In genomic region chr1:214638997-214639396, GRCh38 we compare ENCODE assay signal across 20 cellular contexts. TPM values are rescaled to one million over a fixed set of nuclear protein-coding genes. Genes with fewer than 3 reads are reported as not detected.
DNase-seq lines count a peak whose midpoint lies in the region; ATAC-seq lines count a peak whose summit lies in the region.
"Had no signal": no experiment of that assay in that cellular context is flagged by ENCODE, and none has a peak within 500 bp of the region (broad histone marks: within the 10 kb centered on the region; RNA-seq: fewer than 3 reads in every experiment).

No MANE protein-coding gene starts in this region.

- H3K9me3 ChIP-seq in mesenchymal stem cell (ENCODE audit: control insufficient read depth, low read length): no peaks in the 10 kb centered on the region

- H4K91ac ChIP-seq in mesenchymal stem cell (ENCODE audit: low read length): no peak overlapping the region

- no peak overlapping the region for H2AK5ac ChIP-seq in mesenchymal stem cell (ENCODE audit: low read length, severe bottlenecking)

- H2BK12ac ChIP-seq in mesenchymal stem cell (ENCODE audit: low read length in 2 of 2): peak overlapping the region in 1 of 2 experiments; percentile 29

- no peak overlapping the region for H3K4me3 ChIP-seq in mesenchymal stem cell (ENCODE audit: insufficient read depth in 1 of 2, low read depth in 1 of 2, low read length in 2 of 2)
- H3K4me3 ChIP-seq: GM23248 had no signal

- no peak overlapping the region for H3K4me2 ChIP-seq in mesenchymal stem cell (ENCODE audit: low read length, poor library complexity, severe bottlenecking)

- H3K18ac ChIP-seq in mesenchymal stem cell (ENCODE audit: low read depth in 1 of 2, low read length in 2 of 2): no peak overlapping the region

- DNase-seq in activated naive CD8-positive, alpha-beta T cell treated with anti-CD3 and anti-CD28 coated beads for 36 hours: no peak
- DNase-seq in ELR (ENCODE audit: low read depth): peak; percentile 42
- peak; percentile 48 for DNase-seq in amniotic epithelial cell (ENCODE audit: low read depth)
- DNase-seq in mesenchymal stem cell: peak; percentile 46
- DNase-seq in AG08395 (ENCODE audit: low spot score): no peak
- DNase-seq in cerebellar cortex (ENCODE audit: low spot score): no peak
- DNase-seq: AML-193, Calu3, DMS53, GM23248, HCEC 1CT, NCI-H2029, NCI-H2171 treated with DMSO at 0.1 percent for 48 hours, NCI-H510A, NCI-H774, RPMI8226, SIG-M5 had no signal

- H3K27ac Mint-ChIP-seq in activated naive CD8-positive, alpha-beta T cell: peak overlapping the region; percentile 55
- no peak overlapping the region for H3K27ac Mint-ChIP-seq in activated naive CD8-positive, alpha-beta T cell treated with anti-CD3 and anti-CD28 coated beads for 36 hours

- peaks cover 16% of the 10 kb centered on the region for H3K79me1 ChIP-seq in mesenchymal stem cell (replicated peaks; ENCODE audit: low read length, poor library complexity, severe bottlenecking)

- no peak overlapping the region for H2AFZ ChIP-seq in mesenchymal stem cell (ENCODE audit: low read depth, low read length)
- H2AFZ ChIP-seq: GM23248 had no signal

- no peak overlapping the region for H3K23ac ChIP-seq in mesenchymal stem cell (ENCODE audit: low read length in 2 of 2)

- no peak overlapping the region for H2BK15ac ChIP-seq in mesenchymal stem cell (ENCODE audit: low read depth, poor library complexity, severe bottlenecking)

- H3K27me3 Mint-ChIP-seq in activated naive CD8-positive, alpha-beta T cell: no peaks in the 10 kb centered on the region
- H3K27me3 Mint-ChIP-seq in activated naive CD8-positive, alpha-beta T cell treated with anti-CD3 and anti-CD28 coated beads for 36 hours: no peaks in the 10 kb centered on the region

- ATAC-seq in HG03521 (IDR thresholded peaks at IDR 0.05; ENCODE audit: unreplicated experiment): no peak

- H3K4me1 ChIP-seq in mesenchymal stem cell (ENCODE audit: control insufficient read depth, insufficient read depth, low read depth, low read length): no peaks in the 10 kb centered on the region

- H3K4ac ChIP-seq in mesenchymal stem cell (ENCODE audit: low read depth in 1 of 2, low read length in 2 of 2): peak overlapping the region in 1 of 2 experiments; percentile 2

- H3K14ac ChIP-seq in mesenchymal stem cell (ENCODE audit: low read length in 2 of 2): no peak overlapping the region

- H3K36me3 Mint-ChIP-seq in activated naive CD8-positive, alpha-beta T cell: no peaks in the 10 kb centered on the region
- peaks cover 32% of the 10 kb centered on the region for H3K36me3 Mint-ChIP-seq in activated naive CD8-positive, alpha-beta T cell treated with anti-CD3 and anti-CD28 coated beads for 36 hours

- peaks cover 3% of the 10 kb centered on the region for H3K4me1 Mint-ChIP-seq in activated naive CD8-positive, alpha-beta T cell (ENCODE audit: low read depth)
- peaks cover 26% of the 10 kb centered on the region for H3K4me1 Mint-ChIP-seq in activated naive CD8-positive, alpha-beta T cell treated with anti-CD3 and anti-CD28 coated beads for 36 hours

- H3K9me3 Mint-ChIP-seq in activated naive CD8-positive, alpha-beta T cell (ENCODE audit: low read depth): no peaks in the 10 kb centered on the region
- H3K9me3 Mint-ChIP-seq in activated naive CD8-positive, alpha-beta T cell treated with anti-CD3 and anti-CD28 coated beads for 36 hours: peaks cover 2% of the 10 kb centered on the region

- H3K36me3 ChIP-seq in mesenchymal stem cell (ENCODE audit: control insufficient read depth in 1 of 2, insufficient read depth in 2 of 2, low read depth in 1 of 2, low read length in 2 of 2): peaks cover 0 to 12% of the 10 kb centered on the region in 2 experiments

- no peaks in the 10 kb centered on the region for H3K27me3 ChIP-seq in mesenchymal stem cell (ENCODE audit: control insufficient read depth in 1 of 2, insufficient read depth in 1 of 2, low read length in 2 of 2)

- no peak overlapping the region for H3K27ac ChIP-seq in mesenchymal stem cell (ENCODE audit: low read length, poor library complexity, severe bottlenecking)
- H3K27ac ChIP-seq: GM23248, HL-60 had no signal

- no peak overlapping the region for H3K9ac ChIP-seq in mesenchymal stem cell (ENCODE audit: low read length)
- H3K9ac ChIP-seq: GM23248 had no signal

- no peak overlapping the region for H4K8ac ChIP-seq in mesenchymal stem cell (ENCODE audit: low read length)

- WGBS in mesenchymal stem cell: 34% methylated on average over 2 of the region's 3 CpGs

- no peak overlapping the region for H2BK5ac ChIP-seq in mesenchymal stem cell (ENCODE audit: low read depth, low read length, poor library complexity, severe bottlenecking)

- no peak overlapping the region for H2BK120ac ChIP-seq in mesenchymal stem cell (ENCODE audit: low read depth, low read length)

- H3K4me3 Mint-ChIP-seq in activated naive CD8-positive, alpha-beta T cell: no peak overlapping the region
- H3K4me3 Mint-ChIP-seq in activated naive CD8-positive, alpha-beta T cell treated with anti-CD3 and anti-CD28 coated beads for 36 hours: no peak overlapping the region

RNA-seq across cellular contexts. Expression of gene CENPF, which starts 36.0 kb away (rescaled TPM):
- total RNA-seq in activated naive CD8-positive, alpha-beta T cell treated with anti-CD3 and anti-CD28 coated beads for 36 hours: 10 to 100 TPM; 70.6 to 79.4 TPM
- 4.2 TPM for polyA plus RNA-seq in mesenchymal stem cell (2013, experiment 1 of 2)
- 4.9 TPM for polyA plus RNA-seq in mesenchymal stem cell (2013, experiment 2 of 2)

Comparison
In these comparisons a context has a peak if more than half of its experiments do, and no peak if none do; other contexts are left out.
1. DNase-seq: peak in ELR (single experiment), amniotic epithelial cell (single experiment) and mesenchymal stem cell (single experiment); none in activated naive CD8-positive, alpha-beta T cell treated with anti-CD3 and anti-CD28 coated beads for 36 hours (single experiment), AG08395 (single experiment) and cerebellar cortex (single experiment).